ENCODE assay signal across 1 cellular context in the genomic region with DNA sequence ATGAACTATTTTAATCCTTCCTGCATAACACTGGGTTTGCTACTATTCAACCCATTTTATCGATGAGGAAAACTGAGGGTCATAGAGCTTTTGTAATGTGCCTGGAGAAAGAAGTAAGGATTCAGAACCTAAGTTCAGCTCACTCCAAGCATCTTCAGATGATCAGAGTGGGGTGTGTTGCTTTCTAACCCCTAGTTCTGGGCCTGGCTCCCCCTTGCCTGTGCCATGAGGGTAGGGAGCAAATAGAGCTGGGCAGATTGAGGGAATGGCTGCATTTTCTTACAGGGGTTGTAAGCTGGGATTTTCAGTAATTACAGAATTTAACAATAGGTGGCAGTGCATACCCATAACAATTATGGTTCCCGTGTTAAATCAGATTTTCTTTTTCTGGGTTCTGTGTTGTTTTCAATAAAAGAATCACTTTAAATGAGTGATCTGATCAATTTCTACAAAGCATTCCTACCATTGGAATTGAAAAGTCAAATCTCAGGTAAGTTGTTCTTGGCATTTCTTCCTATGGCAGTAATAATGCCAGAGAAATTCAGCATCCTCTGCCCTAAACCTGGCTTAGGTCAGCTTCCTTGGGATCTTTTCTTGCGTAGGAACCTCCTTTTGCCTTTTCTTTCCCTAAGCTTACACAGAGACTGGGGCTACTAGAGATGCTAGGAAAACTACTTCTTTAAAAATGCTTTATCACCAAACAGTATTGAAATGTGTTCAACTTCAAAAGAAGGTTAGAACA.
TF ChIP-seq lines count a peak whose summit lies in the region.

No MANE protein-coding gene starts in this region.

TF ChIP-seq in endothelial cell of umbilical vein, 7 proteins besides CTCF, POLR2A, EP300 and RAD21:
- TF ChIP-seq, protein P1, sequence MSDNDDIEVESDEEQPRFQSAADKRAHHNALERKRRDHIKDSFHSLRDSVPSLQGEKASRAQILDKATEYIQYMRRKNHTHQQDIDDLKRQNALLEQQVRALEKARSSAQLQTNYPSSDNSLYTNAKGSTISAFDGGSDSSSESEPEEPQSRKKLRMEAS (IDR thresholded peaks at IDR 0.05; ENCODE audit: insufficient read depth, insufficient read length), result no peak
- TF ChIP-seq MYC (IDR thresholded peaks at IDR 0.05; ENCODE audit: low read depth, low read length) (no peak), POLR2AphosphoS5 (IDR thresholded peaks at IDR 0.05; ENCODE audit: insufficient read depth, low read depth, low read length) (no peak)
